Comparison of ENCODE assay signal across 18 cellular contexts in the genomic region with DNA sequence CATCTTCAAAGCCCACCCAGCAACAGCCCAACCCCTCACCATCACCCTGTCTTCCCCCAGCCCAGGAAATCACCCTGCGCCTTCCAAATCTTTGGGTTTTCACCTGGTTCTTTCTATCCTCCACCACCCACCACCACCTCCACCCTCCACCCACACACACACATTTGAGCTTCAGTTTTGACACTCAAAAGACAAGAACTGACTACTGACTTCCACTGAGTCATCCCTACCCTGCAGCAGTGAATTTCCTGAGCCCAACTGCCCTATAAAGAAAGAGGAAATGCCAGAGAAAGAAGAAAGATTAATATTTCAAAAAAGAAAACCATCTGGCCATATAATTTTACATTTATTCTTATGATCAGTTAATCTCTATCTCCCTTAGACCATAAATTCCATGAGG.
DNase-seq lines count a peak whose midpoint lies in the region; ATAC-seq and TF ChIP-seq lines count a peak whose summit lies in the region.
"Had no signal": no experiment of that assay in that cellular context is flagged by ENCODE, and none has a peak within 500 bp of the region (broad histone marks: within the 10 kb centered on the region; RNA-seq: fewer than 3 reads in every experiment).

No MANE protein-coding gene starts in this region.

- no peak overlapping the region for H3K27ac ChIP-seq in breast epithelium
- H3K27ac ChIP-seq in upper lobe of right lung, result no peak overlapping the region
- H3K27ac ChIP-seq: suprapubic skin had no signal

- peak; percentile 68 for ATAC-seq in activated T-helper 17 cell treated with anti-CD3 and anti-CD28 coated beads, Interleukin-2, amount 50 U/mL, for 72 hours (replicated peaks)
- ATAC-seq in stimulated activated naive B cell treated with anti-CD40 and anti-IgM and Interleukin-4, amounts not matched to agents 10 μg/mL and 1 μg/mL and 100 μg/mL, for 72 hours (replicated peaks), result peak; percentile 39 to 61
- no peak for ATAC-seq in upper lobe of right lung
- ATAC-seq: Panc1 had no signal

- H3K27ac Mint-ChIP-seq in MCF 10A (ENCODE audit: low read depth, unreplicated experiment), result no peak overlapping the region
- H3K27ac Mint-ChIP-seq in activated T-helper 17 cell treated with anti-CD3 and anti-CD28 coated beads, Interleukin-2, amount 50 U/mL, for 72 hours, result peak overlapping the region; percentile 56
- H3K27ac Mint-ChIP-seq in stimulated activated naive B cell treated with anti-CD40 and anti-IgM and Interleukin-4, amounts not matched to agents 10 μg/mL and 1 μg/mL and 100 μg/mL, for 72 hours, result no peak overlapping the region

- H3K9me3 Mint-ChIP-seq in MCF 10A (ENCODE audit: unreplicated experiment), result no peaks in the 10 kb centered on the region
- H3K9me3 Mint-ChIP-seq in activated T-helper 17 cell treated with anti-CD3 and anti-CD28 coated beads, Interleukin-2, amount 50 U/mL, for 72 hours, result peaks cover 3% of the 10 kb centered on the region
- H3K9me3 Mint-ChIP-seq in stimulated activated naive B cell treated with anti-CD40 and anti-IgM and Interleukin-4, amounts not matched to agents 10 μg/mL and 1 μg/mL and 100 μg/mL, for 72 hours, result peaks cover 8 to 11% of the 10 kb centered on the region in 2 donors

- H3K9ac ChIP-seq in Loucy (ENCODE audit: low read depth, low read length, poor library complexity, severe bottlenecking), result no peak overlapping the region

- peak; percentile 9 for DNase-seq in MCF 10A (ENCODE audit: unreplicated experiment)
- DNase-seq in breast epithelium (ENCODE audit: low spot score in 2 of 2), result no peak
- no peak for DNase-seq in stimulated activated naive B cell treated with anti-CD40 and anti-IgM and Interleukin-4, amounts not matched to agents 10 μg/mL and 1 μg/mL and 100 μg/mL, for 72 hours
- no peak for DNase-seq in iPS-NIHi11 (ENCODE audit: low spot score)
- no peak for DNase-seq in DMS53 treated with DMSO at 0.1 percent for 48 hours (lab: John Stamatoyannopoulos, UW; ENCODE audit: unreplicated experiment)
- DNase-seq in upper lobe of right lung, result no peak
- DNase-seq: aorta, DMS 273 treated with DMSO at 0.1 percent for 48 hours, erythroblast, glutamatergic neuron, KBM-7, mesenchymal stem cell, NCI-H146, NCI-H446 treated with DMSO at 0.1 percent for 48 hours had no signal

- H3K4me1 ChIP-seq in breast epithelium, result no peaks in the 10 kb centered on the region
- peaks cover 17% of the 10 kb centered on the region for H3K4me1 ChIP-seq in Loucy (ENCODE audit: insufficient read depth, low read length, poor library complexity, severe bottlenecking)
- no peaks in the 10 kb centered on the region for H3K4me1 ChIP-seq in upper lobe of right lung
- H3K4me1 ChIP-seq: suprapubic skin had no signal

- no peaks in the 10 kb centered on the region for H3F3A ChIP-seq in Loucy (ENCODE audit: low read depth)

- H3K27me3 ChIP-seq in breast epithelium, result no peaks in the 10 kb centered on the region
- H3K27me3 ChIP-seq in Loucy (ENCODE audit: insufficient read depth, low read length, poor library complexity, severe bottlenecking), result no peaks in the 10 kb centered on the region
- H3K27me3 ChIP-seq in upper lobe of right lung, result no peaks in the 10 kb centered on the region

- peak overlapping the region; percentile 45 for H3K4me2 ChIP-seq in Loucy (ENCODE audit: low read depth, low read length, poor library complexity, severe bottlenecking)

- no peaks in the 10 kb centered on the region for H3K27me3 Mint-ChIP-seq in MCF 10A (ENCODE audit: insufficient read depth, unreplicated experiment)
- peaks cover 8% of the 10 kb centered on the region for H3K27me3 Mint-ChIP-seq in activated T-helper 17 cell treated with anti-CD3 and anti-CD28 coated beads, Interleukin-2, amount 50 U/mL, for 72 hours
- H3K27me3 Mint-ChIP-seq in stimulated activated naive B cell treated with anti-CD40 and anti-IgM and Interleukin-4, amounts not matched to agents 10 μg/mL and 1 μg/mL and 100 μg/mL, for 72 hours, result peaks cover 13 to 17% of the 10 kb centered on the region in 2 donors

- no peak for TF ChIP-seq CTCF in MCF 10A (IDR thresholded peaks at IDR 0.05; ENCODE audit: unreplicated experiment)
- TF ChIP-seq CTCF in breast epithelium (IDR thresholded peaks at IDR 0.05), result no peak
- TF ChIP-seq CTCF in Loucy (conservative IDR thresholded peaks at IDR 0.05; ENCODE audit: low read length), result no peak
- TF ChIP-seq CTCF in upper lobe of right lung (IDR thresholded peaks at IDR 0.05), result no peak

- H4K20me1 ChIP-seq in Loucy (ENCODE audit: insufficient read depth, low read length, poor library complexity, severe bottlenecking), result no peaks in the 10 kb centered on the region

- BruUV-seq in MCF 10A (replicated peaks; lab: Mats Ljungman, UMichigan), result no TSS peak

- H3K4me3 ChIP-seq in breast epithelium (no peak overlapping the region), Loucy (ENCODE audit: low read length, poor library complexity, severe bottlenecking) (no peak overlapping the region), upper lobe of right lung (no peak overlapping the region)
- H3K4me3 ChIP-seq: suprapubic skin had no signal

- no peaks in the 10 kb centered on the region for H3K4me1 Mint-ChIP-seq in MCF 10A (ENCODE audit: insufficient read depth, unreplicated experiment)
- H3K4me1 Mint-ChIP-seq in activated T-helper 17 cell treated with anti-CD3 and anti-CD28 coated beads, Interleukin-2, amount 50 U/mL, for 72 hours, result no peaks in the 10 kb centered on the region
- H3K4me1 Mint-ChIP-seq in stimulated activated naive B cell treated with anti-CD40 and anti-IgM and Interleukin-4, amounts not matched to agents 10 μg/mL and 1 μg/mL and 100 μg/mL, for 72 hours, result no peaks in the 10 kb centered on the region

- no peaks in the 10 kb centered on the region for H3K36me3 ChIP-seq in breast epithelium
- no peaks in the 10 kb centered on the region for H3K36me3 ChIP-seq in Loucy (ENCODE audit: insufficient read depth, low read length)
- H3K36me3 ChIP-seq in upper lobe of right lung, result no peaks in the 10 kb centered on the region
- H3K36me3 ChIP-seq: suprapubic skin had no signal

- CTCF ChIA-PET in MCF 10A (lab: Yijun Ruan, JAX), result no interaction called here

- no peak overlapping the region for H3K4me3 Mint-ChIP-seq in MCF 10A (ENCODE audit: unreplicated experiment)
- no peak overlapping the region for H3K4me3 Mint-ChIP-seq in activated T-helper 17 cell treated with anti-CD3 and anti-CD28 coated beads, Interleukin-2, amount 50 U/mL, for 72 hours
- no peak overlapping the region for H3K4me3 Mint-ChIP-seq in stimulated activated naive B cell treated with anti-CD40 and anti-IgM and Interleukin-4, amounts not matched to agents 10 μg/mL and 1 μg/mL and 100 μg/mL, for 72 hours

- H3K36me3 Mint-ChIP-seq in MCF 10A (ENCODE audit: insufficient read depth, unreplicated experiment), result no peaks in the 10 kb centered on the region
- no peaks in the 10 kb centered on the region for H3K36me3 Mint-ChIP-seq in activated T-helper 17 cell treated with anti-CD3 and anti-CD28 coated beads, Interleukin-2, amount 50 U/mL, for 72 hours (ENCODE audit: low read depth)
- peaks cover 0 to 1% of the 10 kb centered on the region in 2 donors for H3K36me3 Mint-ChIP-seq in stimulated activated naive B cell treated with anti-CD40 and anti-IgM and Interleukin-4, amounts not matched to agents 10 μg/mL and 1 μg/mL and 100 μg/mL, for 72 hours

- no peak overlapping the region for H2AFZ ChIP-seq in Loucy (ENCODE audit: low read length)

- no peaks in the 10 kb centered on the region for H3K9me2 ChIP-seq in Loucy (replicated peaks; ENCODE audit: low read depth, low read length)

- H3K9me3 ChIP-seq in breast epithelium, result peaks cover 0 to 6% of the 10 kb centered on the region in 2 donors
- no peaks in the 10 kb centered on the region for H3K9me3 ChIP-seq in Loucy (ENCODE audit: insufficient read depth, low read depth, low read length)
- H3K9me3 ChIP-seq in upper lobe of right lung, result no peaks in the 10 kb centered on the region
- H3K9me3 ChIP-seq: suprapubic skin had no signal

- H3K79me2 ChIP-seq in Loucy (ENCODE audit: insufficient read depth, low read length), result no peaks in the 10 kb centered on the region

- POLR2A ChIA-PET in MCF 10A (lab: Yijun Ruan, JAX), result no interaction called here

- intact Hi-C loops in MCF 10A (cut with micrococcal nuclease), result no loop called here
- intact Hi-C loops in breast epithelium (cut with DNase I; ENCODE audit: low total_unique reads), result no loop called here
- intact Hi-C loops in upper lobe of right lung (cut with DNase I), result no loop called here

- no peak for TF ChIP-seq POLR2A in breast epithelium (IDR thresholded peaks at IDR 0.05)
